8 cellular contexts compared by ENCODE assay signal in the genomic region with DNA sequence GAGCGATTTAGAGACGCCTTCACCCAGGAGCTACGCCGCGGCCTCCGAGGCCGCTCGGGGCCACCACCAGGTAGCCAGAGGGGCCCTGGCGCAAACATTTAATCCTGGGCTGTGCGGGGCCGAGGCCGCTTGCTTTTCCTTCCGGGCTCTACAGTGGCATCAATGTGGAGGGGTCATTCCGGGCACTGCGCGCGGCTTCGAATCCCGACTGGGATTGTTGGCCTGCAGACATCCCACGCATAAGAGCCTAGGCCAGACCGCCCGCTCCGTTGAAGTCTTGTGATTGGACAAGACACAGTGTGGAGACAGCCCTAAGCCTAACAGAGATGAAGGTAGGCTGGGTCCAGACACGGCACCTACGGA. TPM values are rescaled to one million over a fixed set of nuclear protein-coding genes. Genes with fewer than 3 reads are reported as not detected.
DNase-seq lines count a peak whose midpoint lies in the region; TF ChIP-seq lines count a peak whose summit lies in the region.

No MANE protein-coding gene starts in this region.

- TF ChIP-seq POLR2A in lower leg skin (IDR thresholded peaks at IDR 0.05): no peak
- no peak for TF ChIP-seq POLR2A in suprapubic skin (IDR thresholded peaks at IDR 0.05)

- no peak for TF ChIP-seq CTCF in cardiac fibroblast (IDR thresholded peaks at IDR 0.05; ENCODE audit: low read depth, low read length)
- no peak for TF ChIP-seq CTCF in lower leg skin (IDR thresholded peaks at IDR 0.05)
- no peak for TF ChIP-seq CTCF in suprapubic skin (IDR thresholded peaks at IDR 0.05)

- no peaks in the 10 kb centered on the region for H3K9me3 ChIP-seq in suprapubic skin

- H3K27ac ChIP-seq in suprapubic skin: peak overlapping the region; percentile 98

- H3K4me3 ChIP-seq in H7 (ENCODE audit: insufficient read depth, low read depth, low read length) (peak overlapping the region; percentile 98), cardiac fibroblast (replicated peaks in 1 of 2; ENCODE audit: low read depth in 2 of 2, low read length in 2 of 2) (peak overlapping the region; percentile 98 to 99), lower leg skin (ENCODE audit: low read depth, poor library complexity, severe bottlenecking) (peak overlapping the region; percentile 100), suprapubic skin (peak overlapping the region; percentile 84)

- no peaks in the 10 kb centered on the region for H3K27me3 ChIP-seq in H7 (ENCODE audit: control insufficient read depth, insufficient read depth, low read length)
- H3K27me3 ChIP-seq in suprapubic skin: no peaks in the 10 kb centered on the region

- H3K36me3 ChIP-seq in H7 (replicated peaks; ENCODE audit: control insufficient read depth, insufficient read depth, low read length) (peaks cover 10% of the 10 kb centered on the region), suprapubic skin (peaks cover 28% of the 10 kb centered on the region)

- WGBS in lower leg skin, 2 donors: 1 to 2% methylated on average over 8 to 13 of the region's 25 CpGs
- WGBS in suprapubic skin: 0% methylated on average over 6 of the region's 25 CpGs

- intact Hi-C loops in lower leg skin (cut with DNase I; ENCODE audit: low total_unique reads): no loop called here

- TF ChIP-seq EP300 in suprapubic skin (IDR thresholded peaks at IDR 0.05): no peak

- peaks cover 30% of the 10 kb centered on the region for H3K4me1 ChIP-seq in suprapubic skin

- peak; percentile 23 for DNase-seq in ELR (ENCODE audit: low read depth)
- no peak for DNase-seq in H7
- peak; percentile 42 for DNase-seq in NCI-H226
- DNase-seq in cardiac fibroblast (ENCODE audit: low read depth in 2 of 2): peak; percentile 21 to 51
- no peak for DNase-seq in lower leg skin (ENCODE audit: low spot score in 2 of 2)
- peak in 1 of 2 donors; percentile 80 for DNase-seq in suprapubic skin (ENCODE audit: low spot score in 2 of 2)
- DNase-seq in NCI-H1092 (lab: John Stamatoyannopoulos, UW): no peak
- no peak for DNase-seq in HCEC 1CT

RNA-seq across cellular contexts. Expression of gene NCBP2, which starts 0.6 kb away (rescaled TPM):
- total RNA-seq in H7 (2014; rRNA removed; shearing (Covaris generic)): 67.8 and 82.8 TPM in 2 replicates
- 10 to 100 TPM; 18.8 to 32.9 (median 27.0) TPM for total RNA-seq in lower leg skin
- 10 to 100 TPM; 27.1 to 33.0 (median 28.3) TPM for total RNA-seq in suprapubic skin

RNA-seq across cellular contexts. Expression of gene PIGZ, which starts 25.7 kb away (rescaled TPM):
- total RNA-seq in H7 (2014; rRNA removed; shearing (Covaris generic)): 0.55 and 1.2 TPM in 2 replicates
- total RNA-seq in lower leg skin (1 to 10 TPM; 2.3 to 8.0 (median 4.4) TPM), suprapubic skin (10 to 100 TPM; 11.0 to 17.4 (median 13.3) TPM)

Comparison
In these comparisons a context has a peak if more than half of its experiments do, and no peak if none do; other contexts are left out.
1. DNase-seq: peak in ELR (single experiment), NCI-H226 (single experiment) and cardiac fibroblast (2 of 2); none in H7 (single experiment), lower leg skin (0 of 2), NCI-H1092 (single experiment) and HCEC 1CT (single experiment).
2. Peak in every context shown above with its lines, with median percentiles within 50 percentile points of each other: H3K4me3 ChIP-seq.